In the genomic region with DNA sequence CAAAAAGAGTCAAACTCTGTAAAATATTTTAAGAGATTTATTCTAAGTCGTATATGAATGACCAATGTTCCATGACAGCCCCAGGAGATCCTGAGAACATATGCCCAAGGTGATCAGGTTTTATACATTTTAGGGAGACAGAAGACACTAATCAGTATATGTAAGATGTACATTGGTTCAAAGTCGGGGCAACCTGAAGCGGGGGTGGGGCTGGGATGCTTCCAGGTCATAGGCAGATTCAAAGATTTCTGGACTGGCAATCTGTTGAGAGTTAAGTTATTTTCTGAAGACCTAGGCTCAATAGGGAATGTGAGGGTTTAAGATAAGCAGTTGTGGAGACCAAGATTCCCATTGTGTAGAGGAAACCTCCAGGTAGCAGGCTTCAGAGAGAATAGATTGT, we compare ENCODE assay signal across 34 cellular contexts.
"Had no signal": no experiment of that assay in that cellular context is flagged by ENCODE, and none has a peak within 500 bp of the region (broad histone marks: within the 10 kb centered on the region; RNA-seq: fewer than 3 reads in every experiment).

No MANE protein-coding gene starts in this region.

- ATAC-seq: activated CD4-positive, alpha-beta T cell treated with anti-CD3 and anti-CD28 coated beads for 36 hours; activated CD4-positive, CD25-positive, alpha-beta regulatory T cell treated with anti-CD3 and anti-CD28 coated beads, Interleukin-2, amount 50 U/mL, for 24 hours; activated naive CD4-positive, alpha-beta T cell treated with anti-CD3 and anti-CD28 coated beads, Interleukin-2, amount 50 U/mL, for 72 hours; activated T-cell treated with anti-CD3 and anti-CD28 coated beads, Interleukin-2, amount 50 U/mL, for 4 hours; activated T-cell treated with anti-CD3 and anti-CD28 coated beads, Interleukin-2, amount 50 U/mL, for 72 hours; activated T-helper 17 cell treated with anti-CD3 and anti-CD28 coated beads, Interleukin-2, amount 50 U/mL, for 72 hours; body of pancreas had no signal

- H3K27ac Mint-ChIP-seq: activated CD4-positive, alpha-beta memory T cell treated with anti-CD3 and anti-CD28 coated beads, Interleukin-2, amount 10 ng/mL, durations not matched to agents 7 days and 5 days; activated CD4-positive, alpha-beta T cell treated with anti-CD3 and anti-CD28 coated beads for 36 hours; activated CD4-positive, alpha-beta T cell treated with anti-CD3 and anti-CD28 coated beads, Interleukin-2, amount 10 ng/mL, durations not matched to agents 7 days and 5 days; activated naive CD4-positive, alpha-beta T cell treated with anti-CD3 and anti-CD28 coated beads for 36 hours; activated naive CD8-positive, alpha-beta T cell treated with anti-CD3 and anti-CD28 coated beads for 36 hours; activated T-cell treated with anti-CD3 and anti-CD28 coated beads, Interleukin-2, amount 50 U/mL, for 72 hours; activated T-helper 1 cell treated with anti-CD3 and anti-CD28 coated beads, Interleukin-12 subunit alpha, Interleukin-12 subunit beta, Interleukin-2, Interleukin-4 antibody, amounts not matched to agents 30 ng/mL and 10 ng/mL and 1 ng/mL, durations not matched to agents 14 hours and 24 hours and 36 hours; activated T-helper 17 cell treated with anti-CD3 and anti-CD28 coated beads, Interleukin-2, amount 50 U/mL, for 72 hours; T-helper 1 cell treated with Interleukin-12 subunit alpha and Interleukin-12 subunit beta and Interleukin-4 antibody, amounts not matched to agents 30 μg/mL and 1 μg/mL, for 36 hours; T-helper 2 cell treated with Interferon-gamma antibody and Interleukin-4, amounts not matched to agents 5 μg/mL and 100 μg/mL, for 36 hours had no signal

- H3K9me3 Mint-ChIP-seq: activated CD4-positive, alpha-beta memory T cell treated with anti-CD3 and anti-CD28 coated beads, Interleukin-2, amount 10 ng/mL, durations not matched to agents 7 days and 5 days; activated CD4-positive, alpha-beta T cell treated with anti-CD3 and anti-CD28 coated beads, Interleukin-2, amount 10 ng/mL, durations not matched to agents 7 days and 5 days; activated naive CD4-positive, alpha-beta T cell treated with anti-CD3 and anti-CD28 coated beads for 36 hours; activated naive CD4-positive, alpha-beta T cell treated with anti-CD3 and anti-CD28 coated beads, Interleukin-2, amount 50 U/mL, for 72 hours; activated naive CD8-positive, alpha-beta T cell treated with anti-CD3 and anti-CD28 coated beads for 36 hours; activated T-cell treated with anti-CD3 and anti-CD28 coated beads, Interleukin-2, amount 50 U/mL, for 4 hours; activated T-cell treated with anti-CD3 and anti-CD28 coated beads, Interleukin-2, amount 50 U/mL, for 72 hours; activated T-helper 1 cell treated with anti-CD3 and anti-CD28 coated beads, Interleukin-12 subunit alpha, Interleukin-12 subunit beta, Interleukin-2, Interleukin-4 antibody, amounts not matched to agents 30 ng/mL and 10 ng/mL and 1 ng/mL, durations not matched to agents 14 hours and 24 hours and 36 hours; activated T-helper 17 cell treated with anti-CD3 and anti-CD28 coated beads, Interleukin-2, amount 50 U/mL, for 72 hours; T-helper 1 cell treated with Interleukin-12 subunit alpha and Interleukin-12 subunit beta and Interleukin-4 antibody, amounts not matched to agents 30 μg/mL and 1 μg/mL, for 36 hours; T-helper 2 cell treated with Interferon-gamma antibody and Interleukin-4, amounts not matched to agents 5 μg/mL and 100 μg/mL, for 36 hours had no signal

- H3K4me3 ChIP-seq: adrenal gland, body of pancreas, breast epithelium had no signal

- H3K36me3 ChIP-seq: adrenal gland, brain microvascular endothelial cell, breast epithelium had no signal

- H3K4me1 ChIP-seq: adrenal gland, body of pancreas, breast epithelium had no signal

- H3K9me3 ChIP-seq: adrenal gland, body of pancreas, breast epithelium had no signal

- H3K27me3 Mint-ChIP-seq: activated CD4-positive, alpha-beta T cell treated with anti-CD3 and anti-CD28 coated beads for 36 hours; activated T-helper 17 cell treated with anti-CD3 and anti-CD28 coated beads, Interleukin-2, amount 50 U/mL, for 72 hours had no signal

- DNase-seq: activated CD4-positive, alpha-beta memory T cell treated with anti-CD3 and anti-CD28 coated beads, Interleukin-2, amount 10 ng/mL, durations not matched to agents 7 days and 5 days; activated CD4-positive, alpha-beta T cell treated with anti-CD3 and anti-CD28 coated beads for 1 hour; activated CD4-positive, alpha-beta T cell treated with anti-CD3 and anti-CD28 coated beads for 36 hours; activated CD4-positive, alpha-beta T cell treated with anti-CD3 and anti-CD28 coated beads for 48 hours; activated CD4-positive, alpha-beta T cell treated with anti-CD3 and anti-CD28 coated beads, Interleukin-2, amount 10 ng/mL, durations not matched to agents 7 days and 5 days; activated CD4-positive, alpha-beta T cell treated with anti-CD3 and anti-CD28 coated beads, Interleukin-2, amount 50 U/mL, for 48 hours; activated CD4-positive, CD25-positive, alpha-beta regulatory T cell; activated CD8-positive, alpha-beta memory T cell treated with anti-CD3 and anti-CD28 coated beads, Interleukin-2, amount 50 U/mL, for 4 hours; activated effector memory CD4-positive, alpha-beta T cell treated with anti-CD3 and anti-CD28 coated beads, Interleukin-2, amount 50 U/mL, for 16 hours; activated gamma-delta T cell treated with Interleukin-2 at 50 U/mL for 16 hours; activated naive CD4-positive, alpha-beta T cell; activated naive CD4-positive, alpha-beta T cell treated with anti-CD3 and anti-CD28 coated beads for 36 hours; activated naive CD4-positive, alpha-beta T cell treated with anti-CD3 and anti-CD28 coated beads, Interleukin-2, amount 50 U/mL, for 16 hours; activated naive CD8-positive, alpha-beta T cell treated with anti-CD3 and anti-CD28 coated beads for 36 hours; activated T-cell treated with anti-CD3 and anti-CD28 coated beads for 4 hours; activated T-cell treated with anti-CD3 and anti-CD28 coated beads, Interleukin-2, amount 50 U/mL, for 1 hour; activated T-cell treated with anti-CD3 and anti-CD28 coated beads, Interleukin-2, amount 50 U/mL, for 4 hours; activated T-cell treated with anti-CD3 and anti-CD28 coated beads, Interleukin-2, amount 50 U/mL, for 72 hours; amniotic stem cell; aorta; body of pancreas; brain microvascular endothelial cell; central memory CD4-positive, alpha-beta T cell; T-helper 2 cell; T-helper 9 cell had no signal

- H3K4me3 Mint-ChIP-seq: activated CD4-positive, alpha-beta memory T cell treated with anti-CD3 and anti-CD28 coated beads, Interleukin-2, amount 10 ng/mL, durations not matched to agents 7 days and 5 days; activated CD4-positive, alpha-beta T cell treated with anti-CD3 and anti-CD28 coated beads for 36 hours; activated CD4-positive, alpha-beta T cell treated with anti-CD3 and anti-CD28 coated beads, Interleukin-2, amount 10 ng/mL, durations not matched to agents 7 days and 5 days; activated naive CD4-positive, alpha-beta T cell treated with anti-CD3 and anti-CD28 coated beads for 36 hours; activated naive CD8-positive, alpha-beta T cell treated with anti-CD3 and anti-CD28 coated beads for 36 hours; activated T-cell treated with anti-CD3 and anti-CD28 coated beads, Interleukin-2, amount 50 U/mL, for 4 hours; activated T-cell treated with anti-CD3 and anti-CD28 coated beads, Interleukin-2, amount 50 U/mL, for 72 hours; activated T-helper 1 cell treated with anti-CD3 and anti-CD28 coated beads, Interleukin-12 subunit alpha, Interleukin-12 subunit beta, Interleukin-2, Interleukin-4 antibody, amounts not matched to agents 30 ng/mL and 10 ng/mL and 1 ng/mL, durations not matched to agents 14 hours and 24 hours and 36 hours; activated T-helper 17 cell treated with anti-CD3 and anti-CD28 coated beads, Interleukin-2, amount 50 U/mL, for 72 hours; T-helper 1 cell treated with Interleukin-12 subunit alpha and Interleukin-12 subunit beta and Interleukin-4 antibody, amounts not matched to agents 30 μg/mL and 1 μg/mL, for 36 hours; T-helper 2 cell treated with Interferon-gamma antibody and Interleukin-4, amounts not matched to agents 5 μg/mL and 100 μg/mL, for 36 hours had no signal

- H3K36me3 Mint-ChIP-seq: activated naive CD4-positive, alpha-beta T cell treated with anti-CD3 and anti-CD28 coated beads, Interleukin-2, amount 50 U/mL, for 72 hours; activated naive CD8-positive, alpha-beta T cell treated with anti-CD3 and anti-CD28 coated beads for 36 hours had no signal

- H3K4me1 Mint-ChIP-seq: activated CD4-positive, alpha-beta memory T cell treated with anti-CD3 and anti-CD28 coated beads, Interleukin-2, amount 10 ng/mL, durations not matched to agents 7 days and 5 days; activated CD4-positive, alpha-beta T cell treated with anti-CD3 and anti-CD28 coated beads for 36 hours; activated CD4-positive, alpha-beta T cell treated with anti-CD3 and anti-CD28 coated beads, Interleukin-2, amount 10 ng/mL, durations not matched to agents 7 days and 5 days; activated naive CD8-positive, alpha-beta T cell treated with anti-CD3 and anti-CD28 coated beads for 36 hours; activated T-helper 17 cell treated with anti-CD3 and anti-CD28 coated beads, Interleukin-2, amount 50 U/mL, for 72 hours had no signal

- H3K27ac ChIP-seq: adrenal gland, body of pancreas, brain microvascular endothelial cell, breast epithelium, VCaP had no signal

- H3K27me3 ChIP-seq: adrenal gland, body of pancreas, brain microvascular endothelial cell, breast epithelium had no signal
